Comparison of ENCODE assay signal across 8 cellular contexts in the genomic region with DNA sequence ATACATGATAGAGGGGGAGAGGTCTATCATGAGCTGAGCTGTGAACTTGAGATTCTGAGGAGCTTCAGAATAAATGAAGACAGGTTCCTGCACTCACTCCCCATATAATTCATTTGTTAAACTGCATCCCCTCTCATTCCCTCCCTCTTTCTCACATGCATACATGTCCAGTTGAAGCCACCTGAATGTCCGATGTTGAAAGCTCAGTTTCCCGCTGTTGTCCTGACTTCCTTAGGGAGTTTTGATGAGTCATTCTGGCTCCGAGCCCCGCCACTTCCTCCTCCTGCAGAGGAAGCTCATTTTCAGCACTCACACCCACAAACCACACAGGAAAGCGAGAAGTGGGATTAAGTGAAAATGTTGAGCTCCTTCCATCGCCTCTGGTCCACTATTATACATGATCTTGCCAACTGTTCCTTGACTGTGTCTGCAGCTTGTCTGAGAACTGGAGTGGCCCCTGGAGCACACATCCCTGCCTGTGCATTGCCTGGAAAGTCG.
DNase-seq lines count a peak whose midpoint lies in the region; ATAC-seq and TF ChIP-seq lines count a peak whose summit lies in the region.

No MANE protein-coding gene starts in this region.

- peak overlapping the region; percentile 27 for H3K27ac ChIP-seq in neutrophil

- no peaks in the 10 kb centered on the region for H3K36me3 ChIP-seq in neutrophil

- ATAC-seq in HG02798 (IDR thresholded peaks at IDR 0.05; ENCODE audit: poor library complexity, unreplicated experiment), result peak; percentile 45
- no peak for ATAC-seq in T-helper 17 cell

- peaks cover 11 to 16% of the 10 kb centered on the region in 2 experiments for H3K4me1 ChIP-seq in neutrophil (ENCODE audit: control insufficient read depth in 1 of 2, insufficient read depth in 1 of 2, low read depth in 1 of 2, low read length in 1 of 2)

- H3K4me3 ChIP-seq in fibroblast of pulmonary artery (replicated peaks; ENCODE audit: low read depth, low read length) (no peak overlapping the region), neutrophil (ENCODE audit: low read depth in 1 of 2, low read length in 1 of 2) (peak overlapping the region in 1 of 2 experiments; percentile 32)

- peaks cover 19% of the 10 kb centered on the region for H3K4me1 Mint-ChIP-seq in T-helper 17 cell

- no peaks in the 10 kb centered on the region for H3K27me3 Mint-ChIP-seq in T-helper 17 cell

- H3K36me3 Mint-ChIP-seq in T-helper 17 cell (ENCODE audit: low read depth), result peaks cover 2% of the 10 kb centered on the region

- DNase-seq in GM03348 (ENCODE audit: low spot score) (peak; percentile 70), T-helper 17 cell (no peak), fibroblast of pulmonary artery (ENCODE audit: low read depth) (peak; percentile 94), NCI-H1694 treated with DMSO at 0.1 percent for 48 hours (lab: John Stamatoyannopoulos, UW) (no peak), NCI-H187 treated with DMSO at 0.1 percent for 48 hours (lab: John Stamatoyannopoulos, UW) (no peak), NCI-H774 (lab: John Stamatoyannopoulos, UW) (no peak)

- no peaks in the 10 kb centered on the region for H3K27me3 ChIP-seq in neutrophil

- H3K27ac Mint-ChIP-seq in T-helper 17 cell, result no peak overlapping the region

- H3K4me3 Mint-ChIP-seq in T-helper 17 cell, result peak overlapping the region; percentile 77

- H3K9me3 ChIP-seq in T-helper 17 cell (ENCODE audit: control insufficient read depth, low read length, poor library complexity, severe bottlenecking) (no peaks in the 10 kb centered on the region), neutrophil (no peaks in the 10 kb centered on the region)

- TF ChIP-seq CTCF in fibroblast of pulmonary artery (IDR thresholded peaks at IDR 0.05; ENCODE audit: low read length, missing control alignments), result no peak
- TF ChIP-seq CTCF in neutrophil (IDR thresholded peaks at IDR 0.05), result no peak

Comparison
In these comparisons a context has a peak if more than half of its experiments do, and no peak if none do; other contexts are left out.
1. DNase-seq: peak in GM03348 (single experiment) and fibroblast of pulmonary artery (single experiment); none in T-helper 17 cell (0 of 3), NCI-H1694 treated with DMSO at 0.1 percent for 48 hours (single experiment), NCI-H187 treated with DMSO at 0.1 percent for 48 hours (single experiment) and NCI-H774 (single experiment).